13 cellular contexts compared by ENCODE assay signal in genomic region chr20:40704828-40705227, GRCh38. TPM values are rescaled to one million over a fixed set of nuclear protein-coding genes. Genes with fewer than 3 reads are reported as not detected.
A peak's percentile ranks its signal among the peaks of the same experiment; 100 is the strongest.
DNase-seq lines count a peak whose midpoint lies in the region; TF ChIP-seq lines count a peak whose summit lies in the region.
"Had no signal": no experiment of that assay in that cellular context is flagged by ENCODE, and none has a peak within 500 bp of the region (broad histone marks: within the 10 kb centered on the region; RNA-seq: fewer than 3 reads in every experiment).

No MANE protein-coding gene starts in this region.

- peak overlapping the region; percentile 17 for H3K4me2 ChIP-seq in parathyroid adenoma (ENCODE audit: low read length)

- H3K4me3 ChIP-seq in coronary artery (no peak overlapping the region), parathyroid adenoma (ENCODE audit: low read depth, low read length) (no peak overlapping the region)
- H3K4me3 ChIP-seq: BLaER1 treated with 17β-estradiol and CSF1 and Interleukin-3, amounts not matched to agents 10 nM and 100 nM had no signal

- peaks cover 79% of the 10 kb centered on the region for H3K4me1 ChIP-seq in parathyroid adenoma

- peak; percentile 69 for DNase-seq in ELF-1 (ENCODE audit: low read depth, low spot score)
- DNase-seq in RPMI7951 (ENCODE audit: low read depth): peak; percentile 44
- peak; percentile 33 for DNase-seq in coronary artery (ENCODE audit: low spot score)
- no peak for DNase-seq in COR-L47 (lab: John Stamatoyannopoulos, UW)
- no peak for DNase-seq in erythroblast (lab: John Stamatoyannopoulos, UW)
- no peak for DNase-seq in SIG-M5 treated with dmso at 0.1 percent for 504 hours (lab: John Stamatoyannopoulos, UW; ENCODE audit: unreplicated experiment)
- DNase-seq: Caco-2; CD8-positive, alpha-beta T cell; GDM1; GOT3; H7 had no signal

- H3K79me2 ChIP-seq in parathyroid adenoma: peaks cover 86% of the 10 kb centered on the region

- no peaks in the 10 kb centered on the region for H3K36me3 ChIP-seq in parathyroid adenoma (ENCODE audit: control insufficient read depth, insufficient read depth, low read length)
- H3K36me3 ChIP-seq: BLaER1 treated with 17β-estradiol and CSF1 and Interleukin-3, amounts not matched to agents 10 nM and 100 nM had no signal

- H3K9me3 ChIP-seq in parathyroid adenoma (ENCODE audit: control insufficient read depth, low read length): no peaks in the 10 kb centered on the region
- H3K9me3 ChIP-seq: BLaER1 treated with 17β-estradiol and CSF1 and Interleukin-3, amounts not matched to agents 10 nM and 100 nM had no signal

- TF ChIP-seq CTCF in coronary artery (IDR thresholded peaks at IDR 0.05) (no peak), parathyroid adenoma (IDR thresholded peaks at IDR 0.05) (no peak)

- H3K9ac ChIP-seq in parathyroid adenoma: peak overlapping the region; percentile 20
- H3K9ac ChIP-seq: BLaER1 treated with 17β-estradiol and CSF1 and Interleukin-3, amounts not matched to agents 10 nM and 100 nM had no signal

- no peaks in the 10 kb centered on the region for H3K27me3 ChIP-seq in parathyroid adenoma (ENCODE audit: control insufficient read depth, insufficient read depth, low read length)
- H3K27me3 ChIP-seq: BLaER1 treated with 17β-estradiol and CSF1 and Interleukin-3, amounts not matched to agents 10 nM and 100 nM had no signal

- H3K27ac ChIP-seq in coronary artery (no peak overlapping the region), parathyroid adenoma (peak overlapping the region; percentile 98)
- H3K27ac ChIP-seq: BLaER1 treated with 17β-estradiol and CSF1 and Interleukin-3, amounts not matched to agents 10 nM and 100 nM had no signal

- H2AFZ ChIP-seq in parathyroid adenoma: no peak overlapping the region

- no peak for TF ChIP-seq POLR2A in erythroblast (IDR thresholded peaks at IDR 0.05; ENCODE audit: low read length)

RNA-seq across cellular contexts. Expression of gene MAFB, which starts 15.8 kb away (rescaled TPM):
- 2.9 and 3.3 TPM in 2 replicates for total RNA-seq in RPMI7951 (2014; rRNA removed; shearing (Covaris generic))

Comparison
In these comparisons a context has a peak if more than half of its experiments do, and no peak if none do; other contexts are left out.
1. DNase-seq: peak in ELF-1 (single experiment), RPMI7951 (single experiment) and coronary artery (single experiment); none in COR-L47 (single experiment), erythroblast (0 of 2) and SIG-M5 treated with dmso at 0.1 percent for 504 hours (single experiment).